Comparison of ENCODE assay signal across 1 cellular context in the genomic region with DNA sequence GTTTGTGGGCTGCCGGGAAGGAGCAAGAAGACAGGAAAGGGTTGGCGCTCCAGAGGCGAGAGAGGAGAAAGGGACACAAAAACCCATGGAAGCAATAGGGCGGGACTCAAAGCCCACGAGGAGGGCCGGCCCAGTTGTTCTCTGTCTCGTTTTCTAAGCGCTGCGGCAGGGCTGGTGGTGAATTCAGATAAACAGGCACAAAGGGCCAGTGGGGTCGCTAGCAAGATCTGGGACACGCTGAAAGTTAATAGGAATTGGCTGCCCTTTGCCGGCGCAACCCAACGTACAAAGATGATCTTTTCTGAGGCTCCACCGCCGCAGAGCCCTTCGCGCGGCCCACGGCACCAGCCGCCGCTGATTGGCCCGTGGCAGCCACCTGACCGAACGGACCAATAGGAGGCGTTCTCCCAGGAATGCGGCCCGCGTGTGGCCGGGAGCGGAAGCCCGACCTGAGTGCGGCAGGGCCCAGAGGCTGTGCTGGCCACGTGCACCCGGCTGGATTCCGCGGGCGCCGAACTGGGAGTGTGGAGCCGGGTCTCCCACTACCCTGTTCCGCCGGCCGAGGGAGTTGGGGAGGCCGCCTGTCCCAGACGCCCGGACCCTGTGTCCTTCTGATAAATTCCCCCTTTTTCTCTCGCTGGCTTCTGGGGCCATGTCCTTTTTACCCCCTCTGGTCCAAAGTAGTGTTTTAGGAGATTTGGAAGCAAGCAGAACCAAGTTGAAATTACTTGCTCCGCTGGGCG.
TF ChIP-seq lines count a peak whose summit lies in the region.

No MANE protein-coding gene starts in this region.

TF ChIP-seq in K562, 482 proteins besides CTCF, POLR2A, EP300 and RAD21 (continued from another document and continues in another):
- TF ChIP-seq ZNF668 (CRISPR knock-in tag; IDR thresholded peaks at IDR 0.05), result 0 out of 2 replicates have a peak, but pooled peaks have one; percentile 17
- TF ChIP-seq, protein P1, sequence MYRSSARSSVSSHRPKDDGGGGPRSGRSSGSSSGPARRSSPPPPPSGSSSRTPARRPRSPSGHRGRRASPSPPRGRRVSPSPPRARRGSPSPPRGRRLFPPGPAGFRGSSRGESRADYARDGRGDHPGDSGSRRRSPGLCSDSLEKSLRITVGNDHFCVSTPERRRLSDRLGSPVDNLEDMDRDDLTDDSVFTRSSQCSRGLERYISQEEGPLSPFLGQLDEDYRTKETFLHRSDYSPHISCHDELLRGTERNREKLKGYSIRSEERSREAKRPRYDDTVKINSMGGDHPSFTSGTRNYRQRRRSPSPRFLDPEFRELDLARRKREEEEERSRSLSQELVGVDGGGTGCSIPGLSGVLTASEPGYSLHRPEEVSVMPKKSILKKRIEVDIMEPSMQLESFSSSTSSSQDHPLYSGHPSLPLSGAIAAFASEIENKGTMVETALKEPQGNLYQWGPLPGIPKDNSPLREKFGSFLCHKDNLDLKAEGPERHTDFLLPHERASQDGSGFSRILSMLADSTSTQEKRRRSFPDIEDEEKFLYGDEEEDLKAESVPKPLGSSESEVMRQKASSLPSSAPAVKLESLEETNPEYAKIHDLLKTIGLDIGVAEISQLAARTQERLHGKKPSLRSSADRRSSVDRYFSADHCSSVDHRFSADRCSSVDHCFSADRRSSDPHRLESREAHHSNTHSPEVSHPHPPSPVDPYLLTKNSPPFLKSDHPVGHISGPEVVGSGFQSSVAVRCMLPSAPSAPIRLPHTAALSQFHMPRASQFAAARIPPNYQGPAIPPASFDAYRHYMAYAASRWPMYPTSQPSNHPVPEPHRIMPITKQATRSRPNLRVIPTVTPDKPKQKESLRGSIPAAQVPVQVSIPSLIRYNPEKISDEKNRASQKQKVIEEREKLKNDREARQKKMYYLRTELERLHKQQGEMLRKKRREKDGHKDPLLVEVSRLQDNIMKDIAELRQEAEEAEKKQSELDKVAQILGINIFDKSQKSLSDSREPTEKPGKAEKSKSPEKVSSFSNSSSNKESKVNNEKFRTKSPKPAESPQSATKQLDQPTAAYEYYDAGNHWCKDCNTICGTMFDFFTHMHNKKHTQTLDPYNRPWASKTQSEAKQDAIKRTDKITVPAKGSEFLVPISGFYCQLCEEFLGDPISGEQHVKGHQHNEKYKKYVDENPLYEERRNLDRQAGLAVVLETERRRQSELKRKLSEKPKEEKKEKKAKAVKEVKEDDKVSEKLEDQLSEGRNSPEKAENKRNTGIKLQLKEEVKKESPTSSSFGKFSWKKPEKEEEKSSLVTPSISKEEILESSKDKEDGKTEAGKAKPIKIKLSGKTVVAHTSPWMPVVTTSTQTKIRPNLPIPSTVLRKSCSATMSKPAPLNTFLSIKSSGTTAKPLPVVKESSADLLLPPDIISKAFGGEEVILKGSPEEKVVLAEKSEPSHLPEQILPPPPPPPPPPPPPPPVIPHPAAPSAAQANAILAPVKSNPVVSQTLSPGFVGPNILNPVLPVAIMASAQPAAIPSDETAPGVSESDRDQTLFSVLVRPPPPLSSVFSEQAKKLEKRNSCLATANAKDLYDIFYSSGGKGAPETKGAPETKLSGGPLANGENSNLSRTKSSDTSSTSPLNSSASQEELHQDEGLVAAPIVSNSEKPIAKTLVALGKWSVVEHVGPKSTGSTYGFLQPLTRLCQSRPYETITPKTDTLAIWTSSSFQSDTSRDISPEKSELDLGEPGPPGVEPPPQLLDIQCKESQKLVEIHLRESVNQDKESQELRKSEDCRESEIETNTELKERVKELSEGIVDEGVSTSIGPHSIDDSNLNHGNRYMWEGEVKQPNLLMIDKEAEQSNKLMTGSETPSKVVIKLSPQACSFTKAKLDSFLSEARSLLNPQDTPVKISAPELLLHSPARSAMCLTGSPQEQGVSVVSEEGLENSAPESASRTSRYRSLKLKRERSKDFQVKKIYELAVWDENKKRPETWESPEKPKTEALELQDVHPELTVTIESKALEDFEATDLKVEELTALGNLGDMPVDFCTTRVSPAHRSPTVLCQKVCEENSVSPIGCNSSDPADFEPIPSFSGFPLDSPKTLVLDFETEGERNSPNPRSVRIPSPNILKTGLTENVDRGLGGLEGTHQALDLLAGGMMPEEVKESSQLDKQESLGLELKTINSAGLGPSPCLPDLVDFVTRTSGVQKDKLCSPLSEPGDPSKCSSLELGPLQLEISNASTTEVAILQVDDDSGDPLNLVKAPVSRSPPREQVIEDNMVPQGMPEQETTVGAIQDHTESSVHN (IDR thresholded peaks at IDR 0.05; ENCODE audit: borderline replicate concordance in 1 of 2, low read depth in 1 of 2), result no peak
- TF ChIP-seq PPARD (CRISPR knock-in tag; IDR thresholded peaks at IDR 0.05), result no peak
- TF ChIP-seq, protein P2, sequence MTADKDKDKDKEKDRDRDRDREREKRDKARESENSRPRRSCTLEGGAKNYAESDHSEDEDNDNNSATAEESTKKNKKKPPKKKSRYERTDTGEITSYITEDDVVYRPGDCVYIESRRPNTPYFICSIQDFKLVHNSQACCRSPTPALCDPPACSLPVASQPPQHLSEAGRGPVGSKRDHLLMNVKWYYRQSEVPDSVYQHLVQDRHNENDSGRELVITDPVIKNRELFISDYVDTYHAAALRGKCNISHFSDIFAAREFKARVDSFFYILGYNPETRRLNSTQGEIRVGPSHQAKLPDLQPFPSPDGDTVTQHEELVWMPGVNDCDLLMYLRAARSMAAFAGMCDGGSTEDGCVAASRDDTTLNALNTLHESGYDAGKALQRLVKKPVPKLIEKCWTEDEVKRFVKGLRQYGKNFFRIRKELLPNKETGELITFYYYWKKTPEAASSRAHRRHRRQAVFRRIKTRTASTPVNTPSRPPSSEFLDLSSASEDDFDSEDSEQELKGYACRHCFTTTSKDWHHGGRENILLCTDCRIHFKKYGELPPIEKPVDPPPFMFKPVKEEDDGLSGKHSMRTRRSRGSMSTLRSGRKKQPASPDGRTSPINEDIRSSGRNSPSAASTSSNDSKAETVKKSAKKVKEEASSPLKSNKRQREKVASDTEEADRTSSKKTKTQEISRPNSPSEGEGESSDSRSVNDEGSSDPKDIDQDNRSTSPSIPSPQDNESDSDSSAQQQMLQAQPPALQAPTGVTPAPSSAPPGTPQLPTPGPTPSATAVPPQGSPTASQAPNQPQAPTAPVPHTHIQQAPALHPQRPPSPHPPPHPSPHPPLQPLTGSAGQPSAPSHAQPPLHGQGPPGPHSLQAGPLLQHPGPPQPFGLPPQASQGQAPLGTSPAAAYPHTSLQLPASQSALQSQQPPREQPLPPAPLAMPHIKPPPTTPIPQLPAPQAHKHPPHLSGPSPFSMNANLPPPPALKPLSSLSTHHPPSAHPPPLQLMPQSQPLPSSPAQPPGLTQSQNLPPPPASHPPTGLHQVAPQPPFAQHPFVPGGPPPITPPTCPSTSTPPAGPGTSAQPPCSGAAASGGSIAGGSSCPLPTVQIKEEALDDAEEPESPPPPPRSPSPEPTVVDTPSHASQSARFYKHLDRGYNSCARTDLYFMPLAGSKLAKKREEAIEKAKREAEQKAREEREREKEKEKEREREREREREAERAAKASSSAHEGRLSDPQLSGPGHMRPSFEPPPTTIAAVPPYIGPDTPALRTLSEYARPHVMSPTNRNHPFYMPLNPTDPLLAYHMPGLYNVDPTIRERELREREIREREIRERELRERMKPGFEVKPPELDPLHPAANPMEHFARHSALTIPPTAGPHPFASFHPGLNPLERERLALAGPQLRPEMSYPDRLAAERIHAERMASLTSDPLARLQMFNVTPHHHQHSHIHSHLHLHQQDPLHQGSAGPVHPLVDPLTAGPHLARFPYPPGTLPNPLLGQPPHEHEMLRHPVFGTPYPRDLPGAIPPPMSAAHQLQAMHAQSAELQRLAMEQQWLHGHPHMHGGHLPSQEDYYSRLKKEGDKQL (CRISPR knock-in tag; IDR thresholded peaks at IDR 0.05; ENCODE audit: borderline replicate concordance), result peak; percentile 99
- peak; percentile 81 for TF ChIP-seq ZNF583 (CRISPR knock-in tag; IDR thresholded peaks at IDR 0.05)
- TF ChIP-seq ZNF3 (CRISPR knock-in tag; IDR thresholded peaks at IDR 0.05), result no peak
- no peak for TF ChIP-seq U2AF2 (optimal IDR thresholded peaks at IDR 0.05; ENCODE audit: low read depth, low read length)
- no peak for TF ChIP-seq CHCHD3 (CRISPR knock-in tag; IDR thresholded peaks at IDR 0.05)
- TF ChIP-seq, protein P3, sequence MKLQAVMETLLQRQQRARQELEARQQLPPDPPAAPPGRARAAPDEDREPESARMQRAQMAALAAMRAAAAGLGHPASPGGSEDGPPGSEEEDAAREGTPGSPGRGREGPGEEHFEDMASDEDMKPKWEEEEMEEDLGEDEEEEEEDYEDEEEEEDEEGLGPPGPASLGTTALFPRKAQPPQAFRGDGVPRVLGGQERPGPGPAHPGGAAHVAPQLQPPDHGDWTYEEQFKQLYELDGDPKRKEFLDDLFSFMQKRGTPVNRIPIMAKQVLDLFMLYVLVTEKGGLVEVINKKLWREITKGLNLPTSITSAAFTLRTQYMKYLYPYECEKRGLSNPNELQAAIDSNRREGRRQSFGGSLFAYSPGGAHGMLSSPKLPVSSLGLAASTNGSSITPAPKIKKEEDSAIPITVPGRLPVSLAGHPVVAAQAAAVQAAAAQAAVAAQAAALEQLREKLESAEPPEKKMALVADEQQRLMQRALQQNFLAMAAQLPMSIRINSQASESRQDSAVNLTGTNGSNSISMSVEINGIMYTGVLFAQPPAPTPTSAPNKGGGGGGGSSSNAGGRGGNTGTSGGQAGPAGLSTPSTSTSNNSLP (IDR thresholded peaks at IDR 0.05; ENCODE audit: borderline replicate concordance, low read depth, low read length), result no peak
- TF ChIP-seq NFYB (IDR thresholded peaks at IDR 0.05; ENCODE audit: extremely low read depth, insufficient read length), result peak; percentile 99
- TF ChIP-seq, protein P4, sequence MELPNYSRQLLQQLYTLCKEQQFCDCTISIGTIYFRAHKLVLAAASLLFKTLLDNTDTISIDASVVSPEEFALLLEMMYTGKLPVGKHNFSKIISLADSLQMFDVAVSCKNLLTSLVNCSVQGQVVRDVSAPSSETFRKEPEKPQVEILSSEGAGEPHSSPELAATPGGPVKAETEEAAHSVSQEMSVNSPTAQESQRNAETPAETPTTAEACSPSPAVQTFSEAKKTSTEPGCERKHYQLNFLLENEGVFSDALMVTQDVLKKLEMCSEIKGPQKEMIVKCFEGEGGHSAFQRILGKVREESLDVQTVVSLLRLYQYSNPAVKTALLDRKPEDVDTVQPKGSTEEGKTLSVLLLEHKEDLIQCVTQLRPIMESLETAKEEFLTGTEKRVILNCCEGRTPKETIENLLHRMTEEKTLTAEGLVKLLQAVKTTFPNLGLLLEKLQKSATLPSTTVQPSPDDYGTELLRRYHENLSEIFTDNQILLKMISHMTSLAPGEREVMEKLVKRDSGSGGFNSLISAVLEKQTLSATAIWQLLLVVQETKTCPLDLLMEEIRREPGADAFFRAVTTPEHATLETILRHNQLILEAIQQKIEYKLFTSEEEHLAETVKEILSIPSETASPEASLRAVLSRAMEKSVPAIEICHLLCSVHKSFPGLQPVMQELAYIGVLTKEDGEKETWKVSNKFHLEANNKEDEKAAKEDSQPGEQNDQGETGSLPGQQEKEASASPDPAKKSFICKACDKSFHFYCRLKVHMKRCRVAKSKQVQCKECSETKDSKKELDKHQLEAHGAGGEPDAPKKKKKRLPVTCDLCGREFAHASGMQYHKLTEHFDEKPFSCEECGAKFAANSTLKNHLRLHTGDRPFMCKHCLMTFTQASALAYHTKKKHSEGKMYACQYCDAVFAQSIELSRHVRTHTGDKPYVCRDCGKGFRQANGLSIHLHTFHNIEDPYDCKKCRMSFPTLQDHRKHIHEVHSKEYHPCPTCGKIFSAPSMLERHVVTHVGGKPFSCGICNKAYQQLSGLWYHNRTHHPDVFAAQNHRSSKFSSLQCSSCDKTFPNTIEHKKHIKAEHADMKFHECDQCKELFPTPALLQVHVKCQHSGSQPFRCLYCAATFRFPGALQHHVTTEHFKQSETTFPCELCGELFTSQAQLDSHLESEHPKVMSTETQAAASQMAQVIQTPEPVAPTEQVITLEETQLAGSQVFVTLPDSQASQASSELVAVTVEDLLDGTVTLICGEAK (IDR thresholded peaks at IDR 0.05), result no peak
- TF ChIP-seq, protein P4 (CRISPR knock-in tag; IDR thresholded peaks at IDR 0.05), result peak; percentile 83
- TF ChIP-seq JUND (IDR thresholded peaks at IDR 0.05; ENCODE audit: borderline replicate concordance, low read depth, low read length), result no peak
- TF ChIP-seq JUND (tag; IDR thresholded peaks at IDR 0.05; ENCODE audit: borderline replicate concordance, low read depth, low read length), result no peak
- no peak for TF ChIP-seq POLR3A (IDR thresholded peaks at IDR 0.05; ENCODE audit: borderline replicate concordance, extremely low read depth, insufficient read depth, insufficient read length)
- TF ChIP-seq ZNF253 (CRISPR knock-in tag; conservative IDR thresholded peaks at IDR 0.05), result no peak
- no peak for TF ChIP-seq BACH1 (tag; IDR thresholded peaks at IDR 0.05)
- peak; percentile 92; the same call in 1 of the 2 replicates for TF ChIP-seq ZNF217 (CRISPR knock-in tag; IDR thresholded peaks at IDR 0.05)
- TF ChIP-seq, protein P5, sequence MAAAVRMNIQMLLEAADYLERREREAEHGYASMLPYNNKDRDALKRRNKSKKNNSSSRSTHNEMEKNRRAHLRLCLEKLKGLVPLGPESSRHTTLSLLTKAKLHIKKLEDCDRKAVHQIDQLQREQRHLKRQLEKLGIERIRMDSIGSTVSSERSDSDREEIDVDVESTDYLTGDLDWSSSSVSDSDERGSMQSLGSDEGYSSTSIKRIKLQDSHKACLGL (CRISPR knock-in tag; IDR thresholded peaks at IDR 0.05; ENCODE audit: borderline replicate concordance, poor library complexity, severe bottlenecking), result peak; percentile 52
- no peak for TF ChIP-seq SAP30 (IDR thresholded peaks at IDR 0.05; ENCODE audit: borderline replicate concordance, insufficient read depth, low read depth, low read length, poor library complexity, severe bottlenecking)
